Comparison of ENCODE assay signal across 32 cellular contexts in genomic region chr16:22308824-22309520, GRCh38.
"Had no signal": no experiment of that assay in that cellular context is flagged by ENCODE, and none has a peak within 500 bp of the region (broad histone marks: within the 10 kb centered on the region; RNA-seq: fewer than 3 reads in every experiment).

No MANE protein-coding gene starts in this region.

- H3K9me3 Mint-ChIP-seq: activated CD4-positive, alpha-beta memory T cell treated with anti-CD3 and anti-CD28 coated beads for 36 hours; activated CD4-positive, alpha-beta T cell treated with anti-CD3 and anti-CD28 coated beads, Interleukin-2, amount 10 ng/mL, durations not matched to agents 24 days and 14 days; activated naive CD4-positive, alpha-beta T cell treated with anti-CD3 and anti-CD28 coated beads for 36 hours; activated naive CD4-positive, alpha-beta T cell treated with anti-CD3 and anti-CD28 coated beads, Interleukin-2, amount 50 U/mL, for 24 hours; activated naive CD8-positive, alpha-beta T cell treated with anti-CD3 and anti-CD28 coated beads for 36 hours; activated T-helper 1 cell treated with anti-CD3 and anti-CD28 coated beads, Interleukin-12 subunit alpha, Interleukin-12 subunit beta, Interleukin-2, Interleukin-4 antibody, amounts not matched to agents 30 ng/mL and 10 ng/mL and 1 ng/mL, durations not matched to agents 14 hours and 24 hours and 36 hours; activated T-helper 2 cell treated with anti-CD3 and anti-CD28 coated beads, Interferon-gamma antibody, Interleukin-2, Interleukin-4, amounts not matched to agents 10 μg/mL and 5 μg/mL and 100 μg/mL, durations not matched to agents 14 hours and 24 hours and 36 hours had no signal

- H3K36me3 ChIP-seq: colonic mucosa had no signal

- DNase-seq: activated CD4-positive, alpha-beta memory T cell treated with anti-CD3 and anti-CD28 coated beads for 36 hours; activated CD4-positive, alpha-beta T cell treated with anti-CD3 and anti-CD28 coated beads for 36 hours; activated CD4-positive, alpha-beta T cell treated with anti-CD3 and anti-CD28 coated beads, Interleukin-2, amount 10 ng/mL, durations not matched to agents 24 days and 14 days; activated CD4-positive, CD25-positive, alpha-beta regulatory T cell; activated CD4-positive, CD25-positive, alpha-beta regulatory T cell treated with anti-CD3 and anti-CD28 coated beads, Interleukin-2, amount 50 U/mL, for 72 hours; activated CD8-positive, alpha-beta memory T cell treated with anti-CD3 and anti-CD28 coated beads, Interleukin-2, amount 10 ng/mL, durations not matched to agents 7 days and 5 days; activated CD8-positive, alpha-beta memory T cell treated with anti-CD3 and anti-CD28 coated beads, Interleukin-2, amount 50 U/mL, for 4 hours; activated CD8-positive, alpha-beta T cell treated with anti-CD3 and anti-CD28 coated beads, Interleukin-2, amount 10 ng/mL, durations not matched to agents 7 days and 5 days; activated effector memory CD4-positive, alpha-beta T cell treated with anti-CD3 and anti-CD28 coated beads, Interleukin-2, amount 50 U/mL, for 16 hours; activated naive CD4-positive, alpha-beta T cell treated with anti-CD3 and anti-CD28 coated beads for 36 hours; activated naive CD8-positive, alpha-beta T cell treated with anti-CD3 and anti-CD28 coated beads for 36 hours; activated T-cell treated with anti-CD3 and anti-CD28 coated beads, Interleukin-2, amount 50 U/mL, for 1 hour; activated T-cell treated with anti-CD3 and anti-CD28 coated beads, Interleukin-2, amount 50 U/mL, for 48 hours; anterior cingulate cortex; brain microvascular endothelial cell; caudate nucleus; cerebellar nuclear complex; colonic mucosa; dorsolateral prefrontal cortex; effector memory CD4-positive, alpha-beta T cell; erythroblast; foreskin keratinocyte; gastrocnemius medialis; glutamatergic neuron; T-helper 1 cell; T-helper 2 cell had no signal

- ATAC-seq: activated CD4-positive, alpha-beta T cell treated with anti-CD3 and anti-CD28 coated beads for 36 hours; activated CD8-positive, alpha-beta memory T cell treated with anti-CD3 and anti-CD28 coated beads, Interleukin-2, amount 10 ng/mL, durations not matched to agents 7 days and 5 days; activated CD8-positive, alpha-beta T cell treated with anti-CD3 and anti-CD28 coated beads, Interleukin-2, amount 10 ng/mL, durations not matched to agents 7 days and 5 days; foreskin keratinocyte; gastrocnemius medialis had no signal

- H3K4me1 Mint-ChIP-seq: activated CD4-positive, alpha-beta T cell treated with anti-CD3 and anti-CD28 coated beads for 36 hours; activated naive CD8-positive, alpha-beta T cell treated with anti-CD3 and anti-CD28 coated beads for 36 hours had no signal

- H3K9me3 ChIP-seq: colonic mucosa, esophagus muscularis mucosa, gastrocnemius medialis had no signal

- H3K4me1 ChIP-seq: colonic mucosa, esophagus muscularis mucosa, gastrocnemius medialis had no signal

- H3K27me3 Mint-ChIP-seq: activated CD4-positive, alpha-beta memory T cell treated with anti-CD3 and anti-CD28 coated beads for 36 hours; activated CD4-positive, alpha-beta T cell treated with anti-CD3 and anti-CD28 coated beads for 36 hours; activated CD4-positive, alpha-beta T cell treated with anti-CD3 and anti-CD28 coated beads, Interleukin-2, amount 10 ng/mL, durations not matched to agents 24 days and 14 days; activated CD8-positive, alpha-beta memory T cell treated with anti-CD3 and anti-CD28 coated beads, Interleukin-2, amount 10 ng/mL, durations not matched to agents 7 days and 5 days; activated naive CD4-positive, alpha-beta T cell treated with anti-CD3 and anti-CD28 coated beads, Interleukin-2, amount 50 U/mL, for 24 hours; activated naive CD8-positive, alpha-beta T cell treated with anti-CD3 and anti-CD28 coated beads for 36 hours had no signal

- FAIRE-seq: astrocyte, bronchial epithelial cell had no signal

- H3K27me3 ChIP-seq: brain microvascular endothelial cell, colonic mucosa, dorsolateral prefrontal cortex, esophagus muscularis mucosa, foreskin keratinocyte, gastrocnemius medialis had no signal

- H3K4me3 ChIP-seq: colonic mucosa, dorsolateral prefrontal cortex, esophagus muscularis mucosa, gastrocnemius medialis had no signal

- H3K27ac ChIP-seq: brain microvascular endothelial cell, colonic mucosa, dorsolateral prefrontal cortex, esophagus muscularis mucosa, foreskin keratinocyte, gastrocnemius medialis had no signal

- H3K4me3 Mint-ChIP-seq: activated CD4-positive, alpha-beta memory T cell treated with anti-CD3 and anti-CD28 coated beads for 36 hours; activated CD4-positive, alpha-beta T cell treated with anti-CD3 and anti-CD28 coated beads for 36 hours; activated CD4-positive, alpha-beta T cell treated with anti-CD3 and anti-CD28 coated beads, Interleukin-2, amount 10 ng/mL, durations not matched to agents 24 days and 14 days; activated CD8-positive, alpha-beta memory T cell treated with anti-CD3 and anti-CD28 coated beads, Interleukin-2, amount 10 ng/mL, durations not matched to agents 7 days and 5 days; activated CD8-positive, alpha-beta T cell treated with anti-CD3 and anti-CD28 coated beads, Interleukin-2, amount 10 ng/mL, durations not matched to agents 7 days and 5 days; activated naive CD4-positive, alpha-beta T cell treated with anti-CD3 and anti-CD28 coated beads for 36 hours; activated naive CD4-positive, alpha-beta T cell treated with anti-CD3 and anti-CD28 coated beads, Interleukin-2, amount 50 U/mL, for 24 hours; activated naive CD8-positive, alpha-beta T cell treated with anti-CD3 and anti-CD28 coated beads for 36 hours; activated T-helper 1 cell treated with anti-CD3 and anti-CD28 coated beads, Interleukin-12 subunit alpha, Interleukin-12 subunit beta, Interleukin-2, Interleukin-4 antibody, amounts not matched to agents 30 ng/mL and 10 ng/mL and 1 ng/mL, durations not matched to agents 14 hours and 24 hours and 36 hours had no signal

- H3K27ac Mint-ChIP-seq: activated CD4-positive, alpha-beta T cell treated with anti-CD3 and anti-CD28 coated beads for 36 hours; activated CD4-positive, alpha-beta T cell treated with anti-CD3 and anti-CD28 coated beads, Interleukin-2, amount 10 ng/mL, durations not matched to agents 24 days and 14 days; activated CD8-positive, alpha-beta memory T cell treated with anti-CD3 and anti-CD28 coated beads, Interleukin-2, amount 10 ng/mL, durations not matched to agents 7 days and 5 days; activated naive CD4-positive, alpha-beta T cell treated with anti-CD3 and anti-CD28 coated beads for 36 hours; activated naive CD4-positive, alpha-beta T cell treated with anti-CD3 and anti-CD28 coated beads, Interleukin-2, amount 50 U/mL, for 24 hours; activated naive CD8-positive, alpha-beta T cell treated with anti-CD3 and anti-CD28 coated beads for 36 hours; activated T-helper 1 cell treated with anti-CD3 and anti-CD28 coated beads, Interleukin-12 subunit alpha, Interleukin-12 subunit beta, Interleukin-2, Interleukin-4 antibody, amounts not matched to agents 30 ng/mL and 10 ng/mL and 1 ng/mL, durations not matched to agents 14 hours and 24 hours and 36 hours; activated T-helper 2 cell treated with anti-CD3 and anti-CD28 coated beads, Interferon-gamma antibody, Interleukin-2, Interleukin-4, amounts not matched to agents 10 μg/mL and 5 μg/mL and 100 μg/mL, durations not matched to agents 14 hours and 24 hours and 36 hours had no signal
